In genomic region chr7:137996386-137996851, GRCh38 we compare ENCODE assay signal across 8 cellular contexts. TPM values are rescaled to one million over a fixed set of nuclear protein-coding genes. Genes with fewer than 3 reads are reported as not detected.
DNase-seq lines count a peak whose midpoint lies in the region; ATAC-seq and TF ChIP-seq lines count a peak whose summit lies in the region.

No MANE protein-coding gene starts in this region.

- H3K27ac ChIP-seq in fibroblast of lung (ENCODE audit: insufficient read depth, low read length) (peak overlapping the region; percentile 43), sigmoid colon (peak overlapping the region; percentile 49 to 99 (median 96))

- peaks cover 81% of the 10 kb centered on the region for H3K79me2 ChIP-seq in fibroblast of lung (ENCODE audit: control insufficient read depth, insufficient read depth, low read length)

- DNase-seq in GF-D8 (lab: John Stamatoyannopoulos, UW) (peak; percentile 91), OCI-M1 (lab: John Stamatoyannopoulos, UW) (peak; percentile 92), fibroblast of lung (ENCODE audit: low read depth in 2 of 2) (peak; percentile 78 to 89), sigmoid colon (no peak), ecto neural progenitor cell (ENCODE audit: low spot score) (no peak), NAMALWA (ENCODE audit: low spot score) (no peak)
- no peak for DNase-seq in activated CD4-positive, alpha-beta T cell treated with anti-CD3 and anti-CD28 coated beads, Interleukin-2, amount 50 U/mL, for 1 hour

- TF ChIP-seq POLR2A in sigmoid colon (IDR thresholded peaks at IDR 0.05) = no peak

- H3K9ac ChIP-seq in fibroblast of lung (ENCODE audit: insufficient read depth, low read length) = no peak overlapping the region

- H3K9me3 ChIP-seq in fibroblast of lung (ENCODE audit: control insufficient read depth, insufficient read depth, low read depth, low read length) (no peaks in the 10 kb centered on the region), sigmoid colon (no peaks in the 10 kb centered on the region)

- TF ChIP-seq EP300 in sigmoid colon (IDR thresholded peaks at IDR 0.05) = no peak

- peaks cover 17% of the 10 kb centered on the region for H3K4me1 ChIP-seq in fibroblast of lung (ENCODE audit: control insufficient read depth, extremely low read depth, insufficient read depth, low read length)
- H3K4me1 ChIP-seq in sigmoid colon = peaks cover 0 to 91% (median 85%) of the 10 kb centered on the region in 4 donors

- no peaks in the 10 kb centered on the region for H3K27me3 ChIP-seq in fibroblast of lung (ENCODE audit: control insufficient read depth, insufficient read depth, low read length)
- no peaks in the 10 kb centered on the region for H3K27me3 ChIP-seq in sigmoid colon

- intact Hi-C loops in sigmoid colon (cut with DNase I) = loop anchor here (10.0 kb wide), 1 partner anchor 1962 kb away; no protein-coding TSS in a partner anchor

- peak overlapping the region in 2 of 4 experiments; percentile 3 to 17 for H3K4me3 ChIP-seq in fibroblast of lung (replicated peaks in 1 of 4; ENCODE audit: control extremely low read depth in 1 of 4, insufficient read depth in 1 of 4, low read depth in 3 of 4, low read length in 4 of 4)
- no peak overlapping the region for H3K4me3 ChIP-seq in sigmoid colon

- H3K4me2 ChIP-seq in fibroblast of lung (ENCODE audit: extremely low read depth, insufficient read depth, low read length) = peak overlapping the region; percentile 48

- WGBS in sigmoid colon, 2 donors = 37 to 68% methylated on average over 6 of the region's 6 CpGs

- H2AFZ ChIP-seq in fibroblast of lung (ENCODE audit: low read length) = no peak overlapping the region

- H3K36me3 ChIP-seq in fibroblast of lung (ENCODE audit: control insufficient read depth, insufficient read depth, low read length) (no peaks in the 10 kb centered on the region), sigmoid colon (no peaks in the 10 kb centered on the region)

- ATAC-seq in GM21717 (IDR thresholded peaks at IDR 0.05; ENCODE audit: unreplicated experiment) = no peak

- H4K20me1 ChIP-seq in fibroblast of lung (ENCODE audit: control insufficient read depth, extremely low read depth, insufficient read depth, low read length) = no peaks in the 10 kb centered on the region

- no peak for TF ChIP-seq CTCF in fibroblast of lung (conservative IDR thresholded peaks at IDR 0.05 in 1 of 2, IDR thresholded peaks at IDR 0.05 in 1 of 2; ENCODE audit: low read depth in 1 of 2, low read length in 2 of 2)
- no peak for TF ChIP-seq CTCF in sigmoid colon (IDR thresholded peaks at IDR 0.05)

RNA-seq across cellular contexts. Expression of gene CREB3L2, which starts 5.5 kb away (rescaled TPM):
- total RNA-seq in fibroblast of lung (12.6 and 39.3 TPM in 2 replicates), sigmoid colon (10 to 100 TPM; 26.0 to 41.3 (median 30.2) TPM)
- polyA plus RNA-seq in fibroblast of lung (57.9 and 63.7 TPM in 2 replicates), sigmoid colon (10 to 100 TPM in 1 of 3 donors, 1 to 10 TPM in 2; 3.0 to 15.6 (median 4.4) TPM)
- 37.1 and 49.5 TPM in 2 replicates for polyA plus RNA-seq in fibroblast of lung (2012)
- 96.9 and 155 TPM in 2 replicates for polyA minus RNA-seq in fibroblast of lung (ENCODE audit: low replicate concordance)

Comparison
In these comparisons a context has a peak if more than half of its experiments do, and no peak if none do; other contexts are left out.
1. DNase-seq: peak in GF-D8 (single experiment), OCI-M1 (single experiment) and fibroblast of lung (2 of 2); none in sigmoid colon (single experiment), ecto neural progenitor cell (single experiment), activated CD4-positive, alpha-beta T cell treated with anti-CD3 and anti-CD28 coated beads, Interleukin-2, amount 50 U/mL, for 1 hour (single experiment) and NAMALWA (single experiment).